In the genomic region with DNA sequence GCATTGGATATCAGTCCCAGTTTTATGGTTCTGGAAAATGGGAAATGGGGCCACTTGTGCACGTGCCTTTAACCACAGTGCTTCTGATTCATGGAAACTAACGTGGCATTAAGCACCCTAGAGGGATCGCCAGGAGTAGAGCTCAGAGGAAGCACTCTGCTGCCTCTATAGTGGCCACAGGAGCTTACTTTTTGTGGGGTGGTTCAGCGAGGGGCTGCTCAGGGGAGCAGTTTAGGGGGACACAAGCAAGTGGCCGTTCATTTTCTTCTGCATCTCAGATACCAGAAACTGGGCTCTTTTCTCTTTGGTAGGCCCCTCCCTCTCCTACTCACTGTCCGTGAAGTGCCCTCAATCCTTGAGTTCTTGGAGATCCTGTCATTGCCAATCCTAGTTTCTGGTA, we compare ENCODE assay signal across 21 cellular contexts.
"Had no signal": no experiment of that assay in that cellular context is flagged by ENCODE, and none has a peak within 500 bp of the region (broad histone marks: within the 10 kb centered on the region; RNA-seq: fewer than 3 reads in every experiment).

No MANE protein-coding gene starts in this region.

- H3K27ac ChIP-seq: HL-60, SJSA1, SK-N-MC had no signal

- H3K27me3 Mint-ChIP-seq: IgD-negative memory B cell had no signal

- H3K4me1 ChIP-seq: SJSA1 had no signal

- H3K9me3 ChIP-seq: SJSA1 had no signal

- DNase-seq: KBM-7, MV-4-11, NCI-H1048, NCI-H1105, NCI-H1417, NCI-H1436 treated with DMSO at 0.1 percent for 48 hours, NCI-H1694, NCI-H187 treated with DMSO at 0.1 percent for 48 hours, NCI-H2081, NCI-H2107, NCI-H2227 treated with DMSO at 0.1 percent for 48 hours, NCI-H524, NCI-H526 treated with DMSO at 0.1 percent for 48 hours, NCI-H748 treated with DMSO at 0.1 percent for 48 hours, Right ventricle myocardium superior, RPMI8226, SIG-M5 had no signal

- H3K27ac Mint-ChIP-seq: IgD-negative memory B cell had no signal

- H3K27me3 ChIP-seq: SJSA1 had no signal

- H3K9me3 Mint-ChIP-seq: IgD-negative memory B cell had no signal

- H3K4me3 ChIP-seq: SJSA1, SK-N-MC had no signal

- H3K36me3 Mint-ChIP-seq: IgD-negative memory B cell had no signal

- H3K4me3 Mint-ChIP-seq: IgD-negative memory B cell had no signal

- H3K4me1 Mint-ChIP-seq: IgD-negative memory B cell had no signal
